In the genomic region with DNA sequence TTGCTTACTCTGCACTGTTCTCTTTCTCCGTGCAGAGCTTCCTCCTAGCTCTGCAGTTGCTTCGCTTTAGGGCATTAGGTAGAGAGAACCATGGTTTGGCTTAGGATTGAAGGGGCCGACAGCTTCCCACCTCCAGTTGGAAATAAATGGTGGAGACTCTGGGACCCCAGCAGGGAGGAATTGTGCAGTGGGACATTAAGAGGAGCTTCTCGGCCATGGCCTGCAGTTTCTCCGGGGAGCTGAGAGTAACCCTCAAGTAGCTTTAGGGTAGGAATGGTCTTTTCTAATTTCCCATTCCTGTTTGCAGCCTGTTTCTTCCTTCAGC, we compare ENCODE assay signal across 10 cellular contexts. TPM values are rescaled to one million over a fixed set of nuclear protein-coding genes. Genes with fewer than 3 reads are reported as not detected.
DNase-seq lines count a peak whose midpoint lies in the region; TF ChIP-seq lines count a peak whose summit lies in the region.
"Had no signal": no experiment of that assay in that cellular context is flagged by ENCODE, and none has a peak within 500 bp of the region (broad histone marks: within the 10 kb centered on the region; RNA-seq: fewer than 3 reads in every experiment).

No MANE protein-coding gene starts in this region.

- no peak overlapping the region for H3K27ac Mint-ChIP-seq in endothelial cell (ENCODE audit: unreplicated experiment)

- H3K27ac ChIP-seq in BLaER1 (no peak overlapping the region; the same call in 1 of the 2 replicates), neutrophil (peak overlapping the region; percentile 94)

- no peaks in the 10 kb centered on the region for H3K9me3 Mint-ChIP-seq in endothelial cell (ENCODE audit: unreplicated experiment)
- H3K9me3 Mint-ChIP-seq: activated T-helper 2 cell treated with anti-CD3 and anti-CD28 coated beads, Interferon-gamma antibody, Interleukin-2, Interleukin-4, amounts not matched to agents 10 μg/mL and 5 μg/mL and 100 μg/mL, durations not matched to agents 14 hours and 24 hours and 36 hours had no signal

- H3K4me3 Mint-ChIP-seq in endothelial cell (ENCODE audit: unreplicated experiment) = peak overlapping the region; percentile 98

- DNase-seq in MV-4-11 (lab: John Stamatoyannopoulos, UW) (peak; percentile 17), endothelial cell (ENCODE audit: low spot score) (no peak), putamen (ENCODE audit: low spot score) (no peak), NCI-H2107 treated with DMSO at 0.1 percent for 48 hours (lab: John Stamatoyannopoulos, UW; ENCODE audit: unreplicated experiment) (no peak), NCI-H1436 treated with DMSO at 0.1 percent for 48 hours (lab: John Stamatoyannopoulos, UW) (no peak)
- no peak for DNase-seq in stimulated activated CD4-positive, alpha-beta T cell treated with anti-CD3 and anti-CD28 coated beads, Interleukin-4, amount 100 ng/mL, for 1 hour
- DNase-seq: KG1 had no signal

- TF ChIP-seq CTCF in endothelial cell (IDR thresholded peaks at IDR 0.05; ENCODE audit: unreplicated experiment) = no peak
- TF ChIP-seq CTCF in neutrophil (IDR thresholded peaks at IDR 0.05) = no peak

- H3K4me1 Mint-ChIP-seq in endothelial cell (ENCODE audit: unreplicated experiment) = peaks cover 16% of the 10 kb centered on the region

- H3K27me3 Mint-ChIP-seq in endothelial cell (ENCODE audit: unreplicated experiment) = no peaks in the 10 kb centered on the region

- peak overlapping the region; percentile 82 for H3K4me3 ChIP-seq in BLaER1
- H3K4me3 ChIP-seq in neutrophil (ENCODE audit: low read depth in 1 of 2, low read length in 1 of 2) = peak overlapping the region; percentile 65 to 100

- no peaks in the 10 kb centered on the region for H3K9me3 ChIP-seq in BLaER1
- H3K9me3 ChIP-seq in neutrophil = no peaks in the 10 kb centered on the region

- H3K9ac ChIP-seq in BLaER1 = peak overlapping the region; percentile 83

- H3K27me3 ChIP-seq in BLaER1 (no peaks in the 10 kb centered on the region), neutrophil (no peaks in the 10 kb centered on the region)

- peaks cover 67% of the 10 kb centered on the region for H3K4me1 ChIP-seq in BLaER1
- peaks cover 37% of the 10 kb centered on the region in 2 experiments for H3K4me1 ChIP-seq in neutrophil (ENCODE audit: control insufficient read depth in 1 of 2, insufficient read depth in 1 of 2, low read depth in 1 of 2, low read length in 1 of 2)

- peaks cover 71% of the 10 kb centered on the region for H4K20me1 ChIP-seq in BLaER1

- H3K4me2 ChIP-seq in BLaER1 = peak overlapping the region; percentile 82

- H3K36me3 Mint-ChIP-seq in endothelial cell (ENCODE audit: low read depth, unreplicated experiment) = peaks cover 6% of the 10 kb centered on the region

- H3K36me3 ChIP-seq in BLaER1 = peaks cover 14% of the 10 kb centered on the region
- peaks cover 13% of the 10 kb centered on the region for H3K36me3 ChIP-seq in neutrophil

RNA-seq across cellular contexts. Expression of a gene that starts 1.2 kb away (rescaled TPM):
- 44.4 TPM for total RNA-seq in endothelial cell (ENCODE audit: unreplicated experiment)

RNA-seq across cellular contexts. Expression of a gene that starts 2.4 kb away (rescaled TPM):
- total RNA-seq in endothelial cell (ENCODE audit: unreplicated experiment) = 147 TPM

RNA-seq across cellular contexts. Expression of a gene that starts 53.6 kb away (rescaled TPM):
- total RNA-seq in endothelial cell (ENCODE audit: unreplicated experiment) = 0.18 TPM
- total RNA-seq: activated T-helper 2 cell treated with anti-CD3 and anti-CD28 coated beads, Interferon-gamma antibody, Interleukin-2, Interleukin-4, amounts not matched to agents 10 μg/mL and 5 μg/mL and 100 μg/mL, durations not matched to agents 14 hours and 24 hours and 36 hours had no signal
